Comparison of ENCODE assay signal across 1 cellular context in the genomic region with DNA sequence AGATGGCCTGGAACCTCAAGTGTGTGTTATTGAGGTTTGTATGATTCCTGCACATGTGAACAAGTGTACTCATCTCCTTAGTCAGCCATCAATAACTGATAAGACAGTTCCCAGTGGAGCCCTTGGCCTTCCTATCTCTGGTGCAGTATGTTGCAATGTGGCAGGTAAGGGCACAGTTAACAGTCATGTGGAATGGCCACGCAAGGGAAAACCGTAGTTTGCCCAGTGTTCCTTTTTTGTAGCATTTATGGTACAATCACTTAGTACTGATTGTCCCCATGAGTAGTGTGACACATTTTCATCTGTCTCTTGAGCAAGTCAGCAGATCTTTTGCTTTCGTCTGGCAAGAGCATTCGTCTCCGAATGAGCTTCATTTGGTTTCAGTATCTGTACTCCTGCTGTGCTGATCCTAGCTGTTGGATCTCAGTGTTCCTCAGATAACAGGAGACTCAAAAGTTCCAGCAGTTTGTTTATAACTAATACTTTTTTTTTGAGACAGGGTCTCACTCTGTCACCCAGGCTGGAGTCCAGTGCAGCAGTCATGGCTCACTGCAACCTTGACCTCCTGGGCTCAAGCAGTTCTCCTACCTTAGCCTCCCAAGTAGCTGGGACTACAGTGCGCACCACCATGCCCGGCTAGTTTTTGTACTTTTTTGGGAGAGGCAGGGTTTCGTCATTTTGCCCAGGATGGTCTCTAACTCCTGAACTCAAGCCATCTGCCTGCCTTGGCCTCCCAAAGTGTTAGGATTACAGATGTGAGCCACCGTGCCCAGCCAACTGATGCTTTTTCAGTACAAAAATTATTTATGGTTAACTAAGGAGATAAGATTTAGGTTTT.
TF ChIP-seq lines count a peak whose summit lies in the region.

No MANE protein-coding gene starts in this region.

TF ChIP-seq in GM12878, 131 proteins besides CTCF, POLR2A, EP300 and RAD21:
- TF ChIP-seq ZNF207 (IDR thresholded peaks at IDR 0.05; ENCODE audit: borderline replicate concordance), result no peak
- TF ChIP-seq JUNB (IDR thresholded peaks at IDR 0.05), result no peak
- TF ChIP-seq, protein P1, sequence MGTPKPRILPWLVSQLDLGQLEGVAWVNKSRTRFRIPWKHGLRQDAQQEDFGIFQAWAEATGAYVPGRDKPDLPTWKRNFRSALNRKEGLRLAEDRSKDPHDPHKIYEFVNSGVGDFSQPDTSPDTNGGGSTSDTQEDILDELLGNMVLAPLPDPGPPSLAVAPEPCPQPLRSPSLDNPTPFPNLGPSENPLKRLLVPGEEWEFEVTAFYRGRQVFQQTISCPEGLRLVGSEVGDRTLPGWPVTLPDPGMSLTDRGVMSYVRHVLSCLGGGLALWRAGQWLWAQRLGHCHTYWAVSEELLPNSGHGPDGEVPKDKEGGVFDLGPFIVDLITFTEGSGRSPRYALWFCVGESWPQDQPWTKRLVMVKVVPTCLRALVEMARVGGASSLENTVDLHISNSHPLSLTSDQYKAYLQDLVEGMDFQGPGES (IDR thresholded peaks at IDR 0.05), result no peak
- no peak for TF ChIP-seq HDAC6 (IDR thresholded peaks at IDR 0.05; ENCODE audit: unreplicated experiment)
- TF ChIP-seq, protein P2, sequence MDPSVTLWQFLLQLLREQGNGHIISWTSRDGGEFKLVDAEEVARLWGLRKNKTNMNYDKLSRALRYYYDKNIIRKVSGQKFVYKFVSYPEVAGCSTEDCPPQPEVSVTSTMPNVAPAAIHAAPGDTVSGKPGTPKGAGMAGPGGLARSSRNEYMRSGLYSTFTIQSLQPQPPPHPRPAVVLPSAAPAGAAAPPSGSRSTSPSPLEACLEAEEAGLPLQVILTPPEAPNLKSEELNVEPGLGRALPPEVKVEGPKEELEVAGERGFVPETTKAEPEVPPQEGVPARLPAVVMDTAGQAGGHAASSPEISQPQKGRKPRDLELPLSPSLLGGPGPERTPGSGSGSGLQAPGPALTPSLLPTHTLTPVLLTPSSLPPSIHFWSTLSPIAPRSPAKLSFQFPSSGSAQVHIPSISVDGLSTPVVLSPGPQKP (IDR thresholded peaks at IDR 0.05; ENCODE audit: low read depth, low read length), result no peak
- TF ChIP-seq, protein P3, sequence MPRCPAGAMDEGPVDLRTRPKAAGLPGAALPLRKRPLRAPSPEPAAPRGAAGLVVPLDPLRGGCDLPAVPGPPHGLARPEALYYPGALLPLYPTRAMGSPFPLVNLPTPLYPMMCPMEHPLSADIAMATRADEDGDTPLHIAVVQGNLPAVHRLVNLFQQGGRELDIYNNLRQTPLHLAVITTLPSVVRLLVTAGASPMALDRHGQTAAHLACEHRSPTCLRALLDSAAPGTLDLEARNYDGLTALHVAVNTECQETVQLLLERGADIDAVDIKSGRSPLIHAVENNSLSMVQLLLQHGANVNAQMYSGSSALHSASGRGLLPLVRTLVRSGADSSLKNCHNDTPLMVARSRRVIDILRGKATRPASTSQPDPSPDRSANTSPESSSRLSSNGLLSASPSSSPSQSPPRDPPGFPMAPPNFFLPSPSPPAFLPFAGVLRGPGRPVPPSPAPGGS (IDR thresholded peaks at IDR 0.05; ENCODE audit: borderline replicate concordance, insufficient read depth, low read depth, low read length, poor library complexity, severe bottlenecking), result no peak
- TF ChIP-seq MXI1 (IDR thresholded peaks at IDR 0.05; ENCODE audit: low read depth, low read length), result no peak
- TF ChIP-seq STAT3 (IDR thresholded peaks at IDR 0.05; ENCODE audit: low read depth, low read length), result no peak
- TF ChIP-seq MEF2B (IDR thresholded peaks at IDR 0.05; ENCODE audit: partially characterized antibody, poor library complexity, severe bottlenecking), result no peak
- TF ChIP-seq ZNF217 (IDR thresholded peaks at IDR 0.05), result no peak
- TF ChIP-seq, protein P4, sequence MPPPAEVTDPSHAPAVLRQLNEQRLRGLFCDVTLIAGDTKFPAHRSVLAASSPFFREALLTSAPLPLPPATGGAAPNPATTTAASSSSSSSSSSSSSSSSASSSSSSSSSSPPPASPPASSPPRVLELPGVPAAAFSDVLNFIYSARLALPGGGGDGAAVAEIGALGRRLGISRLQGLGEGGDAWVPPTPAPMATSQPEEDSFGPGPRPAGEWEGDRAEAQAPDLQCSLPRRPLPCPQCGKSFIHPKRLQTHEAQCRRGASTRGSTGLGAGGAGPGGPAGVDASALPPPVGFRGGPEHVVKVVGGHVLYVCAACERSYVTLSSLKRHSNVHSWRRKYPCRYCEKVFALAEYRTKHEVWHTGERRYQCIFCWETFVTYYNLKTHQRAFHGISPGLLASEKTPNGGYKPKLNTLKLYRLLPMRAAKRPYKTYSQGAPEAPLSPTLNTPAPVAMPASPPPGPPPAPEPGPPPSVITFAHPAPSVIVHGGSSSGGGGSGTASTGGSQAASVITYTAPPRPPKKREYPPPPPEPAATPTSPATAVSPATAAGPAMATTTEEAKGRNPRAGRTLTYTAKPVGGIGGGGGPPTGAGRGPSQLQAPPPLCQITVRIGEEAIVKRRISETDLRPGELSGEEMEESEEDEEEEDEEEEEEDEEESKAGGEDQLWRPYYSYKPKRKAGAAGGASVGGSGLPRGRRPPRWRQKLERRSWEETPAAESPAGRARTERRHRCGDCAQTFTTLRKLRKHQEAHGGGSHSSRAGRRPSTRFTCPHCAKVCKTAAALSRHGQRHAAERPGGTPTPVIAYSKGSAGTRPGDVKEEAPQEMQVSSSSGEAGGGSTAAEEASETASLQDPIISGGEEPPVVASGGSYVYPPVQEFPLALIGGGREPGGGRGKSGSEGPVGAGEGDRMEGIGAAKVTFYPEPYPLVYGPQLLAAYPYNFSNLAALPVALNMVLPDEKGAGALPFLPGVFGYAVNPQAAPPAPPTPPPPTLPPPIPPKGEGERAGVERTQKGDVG (CRISPR knock-in tag; IDR thresholded peaks at IDR 0.05), result no peak
- TF ChIP-seq, protein P5, sequence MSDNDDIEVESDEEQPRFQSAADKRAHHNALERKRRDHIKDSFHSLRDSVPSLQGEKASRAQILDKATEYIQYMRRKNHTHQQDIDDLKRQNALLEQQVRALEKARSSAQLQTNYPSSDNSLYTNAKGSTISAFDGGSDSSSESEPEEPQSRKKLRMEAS (IDR thresholded peaks at IDR 0.05; ENCODE audit: low read depth, low read length), result no peak
- no peak for TF ChIP-seq TCF7 (IDR thresholded peaks at IDR 0.05; ENCODE audit: borderline replicate concordance)
- TF ChIP-seq, protein P6, sequence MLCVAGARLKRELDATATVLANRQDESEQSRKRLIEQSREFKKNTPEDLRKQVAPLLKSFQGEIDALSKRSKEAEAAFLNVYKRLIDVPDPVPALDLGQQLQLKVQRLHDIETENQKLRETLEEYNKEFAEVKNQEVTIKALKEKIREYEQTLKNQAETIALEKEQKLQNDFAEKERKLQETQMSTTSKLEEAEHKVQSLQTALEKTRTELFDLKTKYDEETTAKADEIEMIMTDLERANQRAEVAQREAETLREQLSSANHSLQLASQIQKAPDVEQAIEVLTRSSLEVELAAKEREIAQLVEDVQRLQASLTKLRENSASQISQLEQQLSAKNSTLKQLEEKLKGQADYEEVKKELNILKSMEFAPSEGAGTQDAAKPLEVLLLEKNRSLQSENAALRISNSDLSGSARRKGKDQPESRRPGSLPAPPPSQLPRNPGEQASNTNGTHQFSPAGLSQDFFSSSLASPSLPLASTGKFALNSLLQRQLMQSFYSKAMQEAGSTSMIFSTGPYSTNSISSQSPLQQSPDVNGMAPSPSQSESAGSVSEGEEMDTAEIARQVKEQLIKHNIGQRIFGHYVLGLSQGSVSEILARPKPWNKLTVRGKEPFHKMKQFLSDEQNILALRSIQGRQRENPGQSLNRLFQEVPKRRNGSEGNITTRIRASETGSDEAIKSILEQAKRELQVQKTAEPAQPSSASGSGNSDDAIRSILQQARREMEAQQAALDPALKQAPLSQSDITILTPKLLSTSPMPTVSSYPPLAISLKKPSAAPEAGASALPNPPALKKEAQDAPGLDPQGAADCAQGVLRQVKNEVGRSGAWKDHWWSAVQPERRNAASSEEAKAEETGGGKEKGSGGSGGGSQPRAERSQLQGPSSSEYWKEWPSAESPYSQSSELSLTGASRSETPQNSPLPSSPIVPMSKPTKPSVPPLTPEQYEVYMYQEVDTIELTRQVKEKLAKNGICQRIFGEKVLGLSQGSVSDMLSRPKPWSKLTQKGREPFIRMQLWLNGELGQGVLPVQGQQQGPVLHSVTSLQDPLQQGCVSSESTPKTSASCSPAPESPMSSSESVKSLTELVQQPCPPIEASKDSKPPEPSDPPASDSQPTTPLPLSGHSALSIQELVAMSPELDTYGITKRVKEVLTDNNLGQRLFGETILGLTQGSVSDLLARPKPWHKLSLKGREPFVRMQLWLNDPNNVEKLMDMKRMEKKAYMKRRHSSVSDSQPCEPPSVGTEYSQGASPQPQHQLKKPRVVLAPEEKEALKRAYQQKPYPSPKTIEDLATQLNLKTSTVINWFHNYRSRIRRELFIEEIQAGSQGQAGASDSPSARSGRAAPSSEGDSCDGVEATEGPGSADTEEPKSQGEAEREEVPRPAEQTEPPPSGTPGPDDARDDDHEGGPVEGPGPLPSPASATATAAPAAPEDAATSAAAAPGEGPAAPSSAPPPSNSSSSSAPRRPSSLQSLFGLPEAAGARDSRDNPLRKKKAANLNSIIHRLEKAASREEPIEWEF (IDR thresholded peaks at IDR 0.05; ENCODE audit: insufficient replicate concordance, low read depth, low read length), result no peak
- TF ChIP-seq CREB1 (IDR thresholded peaks at IDR 0.05; ENCODE audit: low read depth), result no peak
- no peak for TF ChIP-seq STAT1 (conservative IDR thresholded peaks at IDR 0.05)
